Comparison of ENCODE assay signal across 8 cellular contexts in genomic region chr6:3455490-3456394, GRCh38. TPM values are rescaled to one million over a fixed set of nuclear protein-coding genes. Genes with fewer than 3 reads are reported as not detected.
DNase-seq lines count a peak whose midpoint lies in the region; ATAC-seq and TF ChIP-seq lines count a peak whose summit lies in the region.

No MANE protein-coding gene starts in this region.

- no peaks in the 10 kb centered on the region for H3K9me3 Mint-ChIP-seq in activated T-cell treated with anti-CD3 and anti-CD28 coated beads, Interleukin-2, amount 50 U/mL, for 24 hours

- H3K27me3 Mint-ChIP-seq in activated T-cell treated with anti-CD3 and anti-CD28 coated beads, Interleukin-2, amount 50 U/mL, for 24 hours: peaks cover 35% of the 10 kb centered on the region

- intact Hi-C loops in Right ventricle myocardium superior (cut with DNase I) (loop anchor here (5.0 kb wide), 1 partner anchor 173 kb away; no protein-coding TSS in a partner anchor), Right ventricle myocardium inferior (cut with DNase I) (loop anchor here (2.0 to 10.0 kb wide), 3 partner anchors 101 to 177 kb away; no protein-coding TSS in a partner anchor), left cardiac atrium (cut with DNase I) (loop anchor here in 1 of 2 donors (10.0 kb wide), 2 partner anchors 161 to 279 kb away; no protein-coding TSS in a partner anchor)

- peaks cover 6% of the 10 kb centered on the region for H3K4me1 Mint-ChIP-seq in activated T-cell treated with anti-CD3 and anti-CD28 coated beads, Interleukin-2, amount 50 U/mL, for 24 hours (ENCODE audit: low read depth)

- no peak for TF ChIP-seq CTCF in retinal pigment epithelial cell (conservative IDR thresholded peaks at IDR 0.05; ENCODE audit: low read depth, low read length)

- no peak overlapping the region for H3K4me3 Mint-ChIP-seq in activated T-cell treated with anti-CD3 and anti-CD28 coated beads, Interleukin-2, amount 50 U/mL, for 24 hours

- H3K27ac Mint-ChIP-seq in activated T-cell treated with anti-CD3 and anti-CD28 coated beads, Interleukin-2, amount 50 U/mL, for 24 hours: no peak overlapping the region

- ATAC-seq in Right ventricle myocardium superior (ENCODE audit: poor library complexity) (peak; percentile 8), Right ventricle myocardium inferior (no peak), left cardiac atrium (peak in 1 of 2 donors; percentile 4), GM18909 (IDR thresholded peaks at IDR 0.05; ENCODE audit: poor library complexity, unreplicated experiment) (no peak), GM21423 (IDR thresholded peaks at IDR 0.05; ENCODE audit: unreplicated experiment) (no peak)

- H3K36me3 Mint-ChIP-seq in activated T-cell treated with anti-CD3 and anti-CD28 coated beads, Interleukin-2, amount 50 U/mL, for 24 hours (ENCODE audit: low read depth): no peaks in the 10 kb centered on the region

- peak overlapping the region; percentile 62 for H3K4me3 ChIP-seq in retinal pigment epithelial cell (ENCODE audit: low read length)

- DNase-seq in Right ventricle myocardium superior: peak; percentile 50
- DNase-seq in Right ventricle myocardium inferior (ENCODE audit: missing footprints): no peak
- DNase-seq in activated T-cell treated with anti-CD3 and anti-CD28 coated beads, Interleukin-2, amount 50 U/mL, for 24 hours: peak; percentile 45
- peak; percentile 37 for DNase-seq in left cardiac atrium
- DNase-seq in retinal pigment epithelial cell (ENCODE audit: low read depth): no peak
- DNase-seq in kidney glomerular epithelial cell (lab: John Stamatoyannopoulos, UW): no peak

RNA-seq across cellular contexts. Expression of gene SLC22A23, which starts 1.1 kb away (rescaled TPM):
- total RNA-seq in Right ventricle myocardium superior (5.4 TPM), Right ventricle myocardium inferior (5.6 TPM), left cardiac atrium (1 to 10 TPM; 4.3 to 5.5 TPM)

Comparison
In these comparisons a context has a peak if more than half of its experiments do, and no peak if none do; other contexts are left out.
1. DNase-seq: peak in Right ventricle myocardium superior (single experiment), activated T-cell treated with anti-CD3 and anti-CD28 coated beads, Interleukin-2, amount 50 U/mL, for 24 hours (single experiment) and left cardiac atrium (single experiment); none in Right ventricle myocardium inferior (single experiment), retinal pigment epithelial cell (single experiment) and kidney glomerular epithelial cell (single experiment).